Comparison of ENCODE assay signal across 8 cellular contexts in the genomic region with DNA sequence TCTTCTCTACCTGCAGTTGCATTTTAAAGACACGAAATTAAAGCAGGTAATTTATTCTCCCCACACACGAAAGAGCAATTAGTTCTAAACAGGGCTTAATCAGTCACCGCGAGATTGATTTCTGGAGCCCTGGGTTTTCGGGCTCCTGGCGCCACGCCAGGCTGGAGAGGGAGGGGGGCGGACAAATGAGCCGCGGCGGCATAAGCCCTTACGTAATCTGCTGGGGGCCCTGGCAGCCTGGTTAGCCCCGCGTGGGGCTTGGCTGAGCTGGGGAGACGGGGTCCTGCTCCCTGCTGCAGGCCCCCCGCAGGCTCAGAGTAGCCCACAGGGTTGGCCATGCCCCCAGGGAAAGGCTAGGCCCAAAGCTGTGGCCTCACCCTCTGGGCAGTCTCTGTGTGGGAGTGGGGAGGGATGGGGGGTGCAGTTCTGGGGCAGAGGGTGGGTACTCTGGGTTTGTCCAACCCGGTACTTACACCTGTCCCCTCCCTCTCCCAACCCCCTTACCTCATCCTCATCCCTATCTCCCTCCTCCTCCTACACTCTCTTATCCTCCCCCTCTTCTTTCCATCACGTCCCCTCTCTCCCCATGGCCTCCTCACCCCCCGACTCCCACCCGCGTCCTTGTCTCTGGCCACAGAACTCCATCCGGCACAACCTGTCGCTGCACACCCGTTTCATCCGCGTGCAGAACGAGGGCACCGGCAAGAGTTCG. TPM values are rescaled to one million over a fixed set of nuclear protein-coding genes. Genes with fewer than 3 reads are reported as not detected.
DNase-seq lines count a peak whose midpoint lies in the region; ATAC-seq, FAIRE-seq and TF ChIP-seq lines count a peak whose summit lies in the region.

No MANE protein-coding gene starts in this region.

- H3K4me3 ChIP-seq in GM12878 (no peak overlapping the region), thoracic aorta (peak overlapping the region; percentile 78)

- BruUV-seq in GM12878 (replicated peaks; lab: Mats Ljungman, UMichigan): no TSS peak

- SMC1A ChIA-PET in GM12878 (lab: Charles Lee; ENCODE audit: uncharacterized antibody, unreplicated experiment): interaction anchor here (0.9 kb wide), 1 partner anchor 53 kb away, joined by 4 read pairs; no protein-coding TSS in a partner anchor

- intact Hi-C loops in GM12878 (cut with micrococcal nuclease; ENCODE audit: unreplicated experiment): no loop called here

- FAIRE-seq in GM12878 (lab: Jason Lieb, UNC): no peak

- CTCF ChIA-PET in GM12878 (lab: Yijun Ruan, JAX): no interaction called here

- H3K9ac ChIP-seq in GM12878 (ENCODE audit: control insufficient read depth, insufficient read depth, low read length): no peak overlapping the region

- H3K27me3 ChIP-seq in GM12878 (replicated peaks in 1 of 2; ENCODE audit: control insufficient read depth in 2 of 2, insufficient read depth in 2 of 2, low read length in 1 of 2) (peaks cover 22 to 33% of the 10 kb centered on the region in 2 experiments), thoracic aorta (replicated peaks; ENCODE audit: insufficient read depth) (no peaks in the 10 kb centered on the region)

- H3K27ac ChIP-seq in GM12878 (ENCODE audit: control insufficient read depth, insufficient read depth) (no peak overlapping the region), thoracic aorta (peak overlapping the region; percentile 96 to 98)

- TF ChIP-seq CTCF in GM12878 (IDR thresholded peaks at IDR 0.05 in 2 of 3, conservative IDR thresholded peaks at IDR 0.05 in 1 of 3; ENCODE audit: control insufficient read depth in 2 of 3, extremely low read depth in 1 of 3, insufficient read depth in 1 of 3, low read depth in 3 of 3, low read length in 3 of 3) (no peak), thoracic aorta (IDR thresholded peaks at IDR 0.05) (no peak)

- no peak for TF ChIP-seq RAD21 in GM12878 (IDR thresholded peaks at IDR 0.05; ENCODE audit: insufficient read depth, low read depth, low read length)

- no peaks in the 10 kb centered on the region for H4K20me1 ChIP-seq in GM12878 (ENCODE audit: control insufficient read depth, insufficient read depth)

- H3K79me2 ChIP-seq in GM12878 (ENCODE audit: control insufficient read depth, insufficient read depth, low read length): no peaks in the 10 kb centered on the region

- H2AFZ ChIP-seq in GM12878 (ENCODE audit: control insufficient read depth, low read depth, low read length): no peak overlapping the region

- ATAC-seq in GM12878 (no peak), left lobe of liver (peak; percentile 26), thoracic aorta (ENCODE audit: insufficient number of reproducible peaks, low FRiP score, low read depth) (peak; percentile 21), GM21390 (IDR thresholded peaks at IDR 0.05; ENCODE audit: unreplicated experiment) (no peak)

- in situ Hi-C loops in GM12878 (cut with MboI): no loop called here

- peak; percentile 61 for DNase-seq in GM03348 (ENCODE audit: low spot score)
- DNase-seq in NCI-H2227 (lab: John Stamatoyannopoulos, UW; ENCODE audit: unreplicated experiment): peak; percentile 82
- no peak for DNase-seq in GM12878 (ENCODE audit: low read depth, low spot score)
- no peak for DNase-seq in left lobe of liver (ENCODE audit: low spot score)
- no peak for DNase-seq in thoracic aorta (ENCODE audit: low spot score)
- DNase-seq in activated CD4-positive, alpha-beta T cell treated with anti-CD3 and anti-CD28 coated beads, Interleukin-2, amount 50 U/mL, for 1 hour: no peak
- DNase-seq in hepatic stellate cell (ENCODE audit: low spot score): no peak

- no peaks in the 10 kb centered on the region for H3K9me3 ChIP-seq in GM12878 (replicated peaks; ENCODE audit: control insufficient read depth, insufficient read depth, low read length)
- no peaks in the 10 kb centered on the region for H3K9me3 ChIP-seq in thoracic aorta

- H3K36me3 ChIP-seq in GM12878 (ENCODE audit: control insufficient read depth in 2 of 2, insufficient read depth in 2 of 2, low read length in 1 of 2): no peaks in the 10 kb centered on the region
- no peaks in the 10 kb centered on the region for H3K36me3 ChIP-seq in thoracic aorta

- RAD21 ChIA-PET in GM12878 (lab: Charles Lee; ENCODE audit: unreplicated experiment): no interaction called here

- H3K4me1 ChIP-seq in GM12878 (ENCODE audit: control insufficient read depth, insufficient read depth, low read length) (no peaks in the 10 kb centered on the region), thoracic aorta (ENCODE audit: control insufficient read depth in 1 of 2, low read depth in 2 of 2) (peaks cover 13 to 30% of the 10 kb centered on the region in 2 donors)

- peak overlapping the region; percentile 60; the same call in 1 of the 2 replicates for H3K4me2 ChIP-seq in GM12878 (ENCODE audit: control insufficient read depth, insufficient read depth)

- TF ChIP-seq EP300 in GM12878 (IDR thresholded peaks at IDR 0.05; ENCODE audit: borderline replicate concordance in 1 of 2, control insufficient read depth in 1 of 2, low read depth in 2 of 2, low read length in 2 of 2): no peak

- POLR2A ChIA-PET in GM12878 (lab: Charles Lee): no interaction called here

- TF ChIP-seq POLR2A in GM12878 (IDR thresholded peaks at IDR 0.05; ENCODE audit: low read depth, low read length): no peak

- WGBS in GM12878 (ENCODE audit: insufficient coverage, insufficient replicate concordance, low lambda C conversion rate, missing lambda C conversion rate): 12% methylated on average over 26 of the region's 29 CpGs

TF ChIP-seq in GM12878, 131 proteins besides CTCF, POLR2A, EP300 and RAD21:
- 0 out of 2 replicates have a peak, but pooled peaks have one; percentile 12 for TF ChIP-seq MTA2 (IDR thresholded peaks at IDR 0.05; ENCODE audit: low read depth)
- TF ChIP-seq CBX3 (IDR thresholded peaks at IDR 0.05; ENCODE audit: borderline replicate concordance, low read depth): no peak
- no peak for TF ChIP-seq PML (IDR thresholded peaks at IDR 0.05; ENCODE audit: low read length)
- TF ChIP-seq ZZZ3 (IDR thresholded peaks at IDR 0.05; ENCODE audit: control insufficient read depth, insufficient read length, low read depth): no peak
- no peak for TF ChIP-seq EED (IDR thresholded peaks at IDR 0.05; ENCODE audit: low read depth)
- peak; percentile 54 for TF ChIP-seq SMAD1 (IDR thresholded peaks at IDR 0.05; ENCODE audit: low read depth, partially characterized antibody)
TF ChIP-seq in GM12878: peak in this region for 2.

RNA-seq across cellular contexts. Expression of a gene that starts 19.9 kb away (rescaled TPM):
- total RNA-seq in GM12878 (2013; cell fraction: nucleolus; rRNA removed): 3.1 and 4.2 TPM in 2 replicates
- total RNA-seq in GM12878 (2014; rRNA removed) (not detected in 2 replicates), GM12878 (2014; rRNA removed; fragmentation: Illumina TruSeq; extraction: Trizol) (not detected in 2 replicates), GM12878 (2021) (0.13 TPM in 1 of 2 replicates, not detected in the other), left lobe of liver (0.38 TPM), thoracic aorta (1 to 10 TPM in 1 of 2 donors, not detected in 1; 3.8 TPM)
- polyA plus RNA-seq in GM12878 (2011; ENCODE audit: low read depth): not detected
- polyA plus RNA-seq in GM12878 (2011; rRNA removed) (0.09 and 0.37 TPM in 2 replicates), GM12878 (2014; fragmentation: Illumina TruSeq; extraction: Trizol) (not detected in 2 replicates), GM12878 (2014; fragmentation: Nextera tagmentation; extraction: Ambion mirVana) (not detected), GM12878 (2014; rRNA removed) (0.05 TPM in 1 of 2 replicates, not detected in the other), GM12878 (2016; fragmentation: Nextera tagmentation; extraction: Ambion mirVana) (not detected)
- polyA plus RNA-seq in GM12878 (2011; cell fraction: cytosol; rRNA removed): 0.18 and 0.25 TPM in 2 replicates
- polyA plus RNA-seq in GM12878 (2011; cell fraction: nucleus; rRNA removed): 0.57 and 0.67 TPM in 2 replicates
- 0.05 and 0.07 TPM in 2 replicates for polyA plus RNA-seq in GM12878 (2012)
- polyA minus RNA-seq in GM12878 (2011; rRNA and poly(A)+ RNA removed): 0.10 and 0.15 TPM in 2 replicates
- 0.67 TPM in 1 of 2 replicates, not detected in the other for polyA minus RNA-seq in GM12878 (2011; cell fraction: cytosol; rRNA and poly(A)+ RNA removed)
- polyA minus RNA-seq in GM12878 (2011; cell fraction: nucleus; rRNA and poly(A)+ RNA removed): 0.48 and 1.1 TPM in 2 replicates

Comparison
In these comparisons a context has a peak if more than half of its experiments do, and no peak if none do; other contexts are left out.
1. DNase-seq: peak in GM03348 (single experiment) and NCI-H2227 (single experiment); none in GM12878 (single experiment), left lobe of liver (single experiment), thoracic aorta (single experiment), activated CD4-positive, alpha-beta T cell treated with anti-CD3 and anti-CD28 coated beads, Interleukin-2, amount 50 U/mL, for 1 hour (single experiment) and hepatic stellate cell (single experiment).
2. ATAC-seq: peak in left lobe of liver (single experiment) and thoracic aorta (single experiment); none in GM12878 (single experiment) and GM21390 (single experiment).